1 cellular context compared by ENCODE assay signal in the genomic region with DNA sequence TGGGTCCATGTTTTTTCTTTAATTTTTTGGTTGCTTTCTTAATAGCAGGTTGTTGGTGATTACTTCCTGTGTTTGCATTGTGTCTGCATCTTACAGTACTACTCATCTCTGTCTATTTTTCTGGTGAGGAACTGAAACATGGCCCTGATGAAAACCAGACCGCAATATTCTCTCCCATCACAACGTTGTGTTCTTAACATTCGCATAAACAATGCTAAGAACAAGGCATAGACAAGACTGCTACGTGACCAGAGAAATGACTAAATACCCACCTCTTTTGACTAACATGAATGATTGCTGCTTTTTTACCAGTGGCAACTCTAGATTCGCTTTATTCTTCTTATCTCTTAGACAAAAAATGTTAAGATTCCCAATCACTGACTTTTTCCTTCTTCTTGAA.
TF ChIP-seq lines count a peak whose summit lies in the region.

No MANE protein-coding gene starts in this region.

TF ChIP-seq in GM12878, 131 proteins besides CTCF, POLR2A, EP300 and RAD21 (continued from another document and continues in another):
- TF ChIP-seq, protein P1, sequence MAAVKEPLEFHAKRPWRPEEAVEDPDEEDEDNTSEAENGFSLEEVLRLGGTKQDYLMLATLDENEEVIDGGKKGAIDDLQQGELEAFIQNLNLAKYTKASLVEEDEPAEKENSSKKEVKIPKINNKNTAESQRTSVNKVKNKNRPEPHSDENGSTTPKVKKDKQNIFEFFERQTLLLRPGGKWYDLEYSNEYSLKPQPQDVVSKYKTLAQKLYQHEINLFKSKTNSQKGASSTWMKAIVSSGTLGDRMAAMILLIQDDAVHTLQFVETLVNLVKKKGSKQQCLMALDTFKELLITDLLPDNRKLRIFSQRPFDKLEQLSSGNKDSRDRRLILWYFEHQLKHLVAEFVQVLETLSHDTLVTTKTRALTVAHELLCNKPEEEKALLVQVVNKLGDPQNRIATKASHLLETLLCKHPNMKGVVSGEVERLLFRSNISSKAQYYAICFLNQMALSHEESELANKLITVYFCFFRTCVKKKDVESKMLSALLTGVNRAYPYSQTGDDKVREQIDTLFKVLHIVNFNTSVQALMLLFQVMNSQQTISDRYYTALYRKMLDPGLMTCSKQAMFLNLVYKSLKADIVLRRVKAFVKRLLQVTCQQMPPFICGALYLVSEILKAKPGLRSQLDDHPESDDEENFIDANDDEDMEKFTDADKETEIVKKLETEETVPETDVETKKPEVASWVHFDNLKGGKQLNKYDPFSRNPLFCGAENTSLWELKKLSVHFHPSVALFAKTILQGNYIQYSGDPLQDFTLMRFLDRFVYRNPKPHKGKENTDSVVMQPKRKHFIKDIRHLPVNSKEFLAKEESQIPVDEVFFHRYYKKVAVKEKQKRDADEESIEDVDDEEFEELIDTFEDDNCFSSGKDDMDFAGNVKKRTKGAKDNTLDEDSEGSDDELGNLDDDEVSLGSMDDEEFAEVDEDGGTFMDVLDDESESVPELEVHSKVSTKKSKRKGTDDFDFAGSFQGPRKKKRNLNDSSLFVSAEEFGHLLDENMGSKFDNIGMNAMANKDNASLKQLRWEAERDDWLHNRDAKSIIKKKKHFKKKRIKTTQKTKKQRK (IDR thresholded peaks at IDR 0.05; ENCODE audit: low read depth, low read length) = no peak
- TF ChIP-seq, protein P2, sequence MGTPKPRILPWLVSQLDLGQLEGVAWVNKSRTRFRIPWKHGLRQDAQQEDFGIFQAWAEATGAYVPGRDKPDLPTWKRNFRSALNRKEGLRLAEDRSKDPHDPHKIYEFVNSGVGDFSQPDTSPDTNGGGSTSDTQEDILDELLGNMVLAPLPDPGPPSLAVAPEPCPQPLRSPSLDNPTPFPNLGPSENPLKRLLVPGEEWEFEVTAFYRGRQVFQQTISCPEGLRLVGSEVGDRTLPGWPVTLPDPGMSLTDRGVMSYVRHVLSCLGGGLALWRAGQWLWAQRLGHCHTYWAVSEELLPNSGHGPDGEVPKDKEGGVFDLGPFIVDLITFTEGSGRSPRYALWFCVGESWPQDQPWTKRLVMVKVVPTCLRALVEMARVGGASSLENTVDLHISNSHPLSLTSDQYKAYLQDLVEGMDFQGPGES (IDR thresholded peaks at IDR 0.05) = no peak
- TF ChIP-seq POU2F2 (IDR thresholded peaks at IDR 0.05; ENCODE audit: borderline replicate concordance, low read depth, low read length) (peak; percentile 81; the same call in 2 of the 3 replicates), TAF1 (IDR thresholded peaks at IDR 0.05; ENCODE audit: borderline replicate concordance, low read depth, low read length) (no peak), CHD2 (IDR thresholded peaks at IDR 0.05; ENCODE audit: borderline replicate concordance, low read depth, low read length) (peak; percentile 41; the same call in 1 of the 2 replicates), JUNB (IDR thresholded peaks at IDR 0.05) (peak; percentile 79), ZNF24 (IDR thresholded peaks at IDR 0.05) (no peak), HCFC1 (IDR thresholded peaks at IDR 0.05; ENCODE audit: low read length) (no peak), CREB1 (IDR thresholded peaks at IDR 0.05; ENCODE audit: low read depth) (peak; percentile 59), ZNF384 (IDR thresholded peaks at IDR 0.05; ENCODE audit: borderline replicate concordance, low read depth, low read length) (no peak), IKZF2 (IDR thresholded peaks at IDR 0.05) (peak; percentile 75 to 87; a peak in 3 of 4 replicates), IRF4 (IDR thresholded peaks at IDR 0.05; ENCODE audit: low read depth, low read length) (peak; percentile 95), BRCA1 (IDR thresholded peaks at IDR 0.05; ENCODE audit: low read depth, low read length) (no peak), BMI1 (IDR thresholded peaks at IDR 0.05; ENCODE audit: borderline replicate concordance) (peak; percentile 55; the same call in 1 of the 2 replicates), NFXL1 (IDR thresholded peaks at IDR 0.05; ENCODE audit: borderline replicate concordance) (no peak), KDM1A (IDR thresholded peaks at IDR 0.05; ENCODE audit: borderline replicate concordance) (no peak), YBX1 (IDR thresholded peaks at IDR 0.05) (no peak), SP1 (IDR thresholded peaks at IDR 0.05; ENCODE audit: low read depth, low read length) (no peak), NBN (IDR thresholded peaks at IDR 0.05) (0 out of 2 replicates have a peak, but pooled peaks have one; percentile 52), STAT3 (IDR thresholded peaks at IDR 0.05; ENCODE audit: low read depth, low read length) (peak; percentile 64; the same call in 1 of the 2 replicates), HDAC6 (IDR thresholded peaks at IDR 0.05; ENCODE audit: unreplicated experiment) (no peak), TBL1XR1 (IDR thresholded peaks at IDR 0.05; ENCODE audit: low read depth, low read length) (no peak), WRNIP1 (IDR thresholded peaks at IDR 0.05; ENCODE audit: borderline replicate concordance, low read depth, low read length) (no peak), HDGF (IDR thresholded peaks at IDR 0.05) (no peak), FOS (IDR thresholded peaks at IDR 0.05; ENCODE audit: borderline replicate concordance, extremely low read depth, insufficient read length) (no peak), FOXM1 (IDR thresholded peaks at IDR 0.05; ENCODE audit: low read depth, low read length) (no peak), EGR1 (IDR thresholded peaks at IDR 0.05; ENCODE audit: borderline replicate concordance in 1 of 2, low read depth in 2 of 2, low read length in 2 of 2) (no peak), BACH1 (IDR thresholded peaks at IDR 0.05; ENCODE audit: borderline replicate concordance) (peak; percentile 82; the same call in 1 of the 2 replicates), JUND (IDR thresholded peaks at IDR 0.05; ENCODE audit: low read depth, low read length) (no peak), MEF2B (IDR thresholded peaks at IDR 0.05; ENCODE audit: partially characterized antibody, poor library complexity, severe bottlenecking) (no peak), ZSCAN29 (IDR thresholded peaks at IDR 0.05) (no peak), ATF7 (IDR thresholded peaks at IDR 0.05; ENCODE audit: low read depth) (peak; percentile 73), ESRRA (IDR thresholded peaks at IDR 0.05; ENCODE audit: low read length) (no peak), ETV6 (conservative IDR thresholded peaks at IDR 0.05 in 1 of 2, IDR thresholded peaks at IDR 0.05 in 1 of 2; ENCODE audit: borderline replicate concordance in 1 of 2, low read depth in 1 of 2) (no peak), SRF (IDR thresholded peaks at IDR 0.05; ENCODE audit: low read depth in 2 of 2, low read length in 2 of 2) (no peak), TARDBP (IDR thresholded peaks at IDR 0.05; ENCODE audit: borderline replicate concordance) (no peak)
- TF ChIP-seq, protein P3, sequence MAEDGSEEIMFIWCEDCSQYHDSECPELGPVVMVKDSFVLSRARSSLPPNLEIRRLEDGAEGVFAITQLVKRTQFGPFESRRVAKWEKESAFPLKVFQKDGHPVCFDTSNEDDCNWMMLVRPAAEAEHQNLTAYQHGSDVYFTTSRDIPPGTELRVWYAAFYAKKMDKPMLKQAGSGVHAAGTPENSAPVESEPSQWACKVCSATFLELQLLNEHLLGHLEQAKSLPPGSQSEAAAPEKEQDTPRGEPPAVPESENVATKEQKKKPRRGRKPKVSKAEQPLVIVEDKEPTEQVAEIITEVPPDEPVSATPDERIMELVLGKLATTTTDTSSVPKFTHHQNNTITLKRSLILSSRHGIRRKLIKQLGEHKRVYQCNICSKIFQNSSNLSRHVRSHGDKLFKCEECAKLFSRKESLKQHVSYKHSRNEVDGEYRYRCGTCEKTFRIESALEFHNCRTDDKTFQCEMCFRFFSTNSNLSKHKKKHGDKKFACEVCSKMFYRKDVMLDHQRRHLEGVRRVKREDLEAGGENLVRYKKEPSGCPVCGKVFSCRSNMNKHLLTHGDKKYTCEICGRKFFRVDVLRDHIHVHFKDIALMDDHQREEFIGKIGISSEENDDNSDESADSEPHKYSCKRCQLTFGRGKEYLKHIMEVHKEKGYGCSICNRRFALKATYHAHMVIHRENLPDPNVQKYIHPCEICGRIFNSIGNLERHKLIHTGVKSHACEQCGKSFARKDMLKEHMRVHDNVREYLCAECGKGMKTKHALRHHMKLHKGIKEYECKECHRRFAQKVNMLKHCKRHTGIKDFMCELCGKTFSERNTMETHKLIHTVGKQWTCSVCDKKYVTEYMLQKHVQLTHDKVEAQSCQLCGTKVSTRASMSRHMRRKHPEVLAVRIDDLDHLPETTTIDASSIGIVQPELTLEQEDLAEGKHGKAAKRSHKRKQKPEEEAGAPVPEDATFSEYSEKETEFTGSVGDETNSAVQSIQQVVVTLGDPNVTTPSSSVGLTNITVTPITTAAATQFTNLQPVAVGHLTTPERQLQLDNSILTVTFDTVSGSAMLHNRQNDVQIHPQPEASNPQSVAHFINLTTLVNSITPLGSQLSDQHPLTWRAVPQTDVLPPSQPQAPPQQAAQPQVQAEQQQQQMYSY (CRISPR knock-in tag; IDR thresholded peaks at IDR 0.05) = no peak
- TF ChIP-seq, protein P4, sequence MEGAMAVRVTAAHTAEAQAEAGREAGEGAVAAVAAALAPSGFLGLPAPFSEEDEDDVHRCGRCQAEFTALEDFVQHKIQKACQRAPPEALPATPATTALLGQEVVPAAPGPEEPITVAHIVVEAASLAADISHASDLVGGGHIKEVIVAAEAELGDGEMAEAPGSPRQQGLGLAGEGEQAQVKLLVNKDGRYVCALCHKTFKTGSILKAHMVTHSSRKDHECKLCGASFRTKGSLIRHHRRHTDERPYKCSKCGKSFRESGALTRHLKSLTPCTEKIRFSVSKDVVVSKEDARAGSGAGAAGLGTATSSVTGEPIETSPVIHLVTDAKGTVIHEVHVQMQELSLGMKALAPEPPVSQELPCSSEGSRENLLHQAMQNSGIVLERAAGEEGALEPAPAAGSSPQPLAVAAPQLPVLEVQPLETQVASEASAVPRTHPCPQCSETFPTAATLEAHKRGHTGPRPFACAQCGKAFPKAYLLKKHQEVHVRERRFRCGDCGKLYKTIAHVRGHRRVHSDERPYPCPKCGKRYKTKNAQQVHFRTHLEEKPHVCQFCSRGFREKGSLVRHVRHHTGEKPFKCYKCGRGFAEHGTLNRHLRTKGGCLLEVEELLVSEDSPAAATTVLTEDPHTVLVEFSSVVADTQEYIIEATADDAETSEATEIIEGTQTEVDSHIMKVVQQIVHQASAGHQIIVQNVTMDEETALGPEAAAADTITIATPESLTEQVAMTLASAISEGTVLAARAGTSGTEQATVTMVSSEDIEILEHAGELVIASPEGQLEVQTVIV (IDR thresholded peaks at IDR 0.05; ENCODE audit: borderline replicate concordance, partially characterized antibody) = no peak
- TF ChIP-seq, protein P5, sequence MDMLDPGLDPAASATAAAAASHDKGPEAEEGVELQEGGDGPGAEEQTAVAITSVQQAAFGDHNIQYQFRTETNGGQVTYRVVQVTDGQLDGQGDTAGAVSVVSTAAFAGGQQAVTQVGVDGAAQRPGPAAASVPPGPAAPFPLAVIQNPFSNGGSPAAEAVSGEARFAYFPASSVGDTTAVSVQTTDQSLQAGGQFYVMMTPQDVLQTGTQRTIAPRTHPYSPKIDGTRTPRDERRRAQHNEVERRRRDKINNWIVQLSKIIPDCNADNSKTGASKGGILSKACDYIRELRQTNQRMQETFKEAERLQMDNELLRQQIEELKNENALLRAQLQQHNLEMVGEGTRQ (IDR thresholded peaks at IDR 0.05; ENCODE audit: borderline replicate concordance, low read depth, low read length) = no peak
- TF ChIP-seq, protein P6, sequence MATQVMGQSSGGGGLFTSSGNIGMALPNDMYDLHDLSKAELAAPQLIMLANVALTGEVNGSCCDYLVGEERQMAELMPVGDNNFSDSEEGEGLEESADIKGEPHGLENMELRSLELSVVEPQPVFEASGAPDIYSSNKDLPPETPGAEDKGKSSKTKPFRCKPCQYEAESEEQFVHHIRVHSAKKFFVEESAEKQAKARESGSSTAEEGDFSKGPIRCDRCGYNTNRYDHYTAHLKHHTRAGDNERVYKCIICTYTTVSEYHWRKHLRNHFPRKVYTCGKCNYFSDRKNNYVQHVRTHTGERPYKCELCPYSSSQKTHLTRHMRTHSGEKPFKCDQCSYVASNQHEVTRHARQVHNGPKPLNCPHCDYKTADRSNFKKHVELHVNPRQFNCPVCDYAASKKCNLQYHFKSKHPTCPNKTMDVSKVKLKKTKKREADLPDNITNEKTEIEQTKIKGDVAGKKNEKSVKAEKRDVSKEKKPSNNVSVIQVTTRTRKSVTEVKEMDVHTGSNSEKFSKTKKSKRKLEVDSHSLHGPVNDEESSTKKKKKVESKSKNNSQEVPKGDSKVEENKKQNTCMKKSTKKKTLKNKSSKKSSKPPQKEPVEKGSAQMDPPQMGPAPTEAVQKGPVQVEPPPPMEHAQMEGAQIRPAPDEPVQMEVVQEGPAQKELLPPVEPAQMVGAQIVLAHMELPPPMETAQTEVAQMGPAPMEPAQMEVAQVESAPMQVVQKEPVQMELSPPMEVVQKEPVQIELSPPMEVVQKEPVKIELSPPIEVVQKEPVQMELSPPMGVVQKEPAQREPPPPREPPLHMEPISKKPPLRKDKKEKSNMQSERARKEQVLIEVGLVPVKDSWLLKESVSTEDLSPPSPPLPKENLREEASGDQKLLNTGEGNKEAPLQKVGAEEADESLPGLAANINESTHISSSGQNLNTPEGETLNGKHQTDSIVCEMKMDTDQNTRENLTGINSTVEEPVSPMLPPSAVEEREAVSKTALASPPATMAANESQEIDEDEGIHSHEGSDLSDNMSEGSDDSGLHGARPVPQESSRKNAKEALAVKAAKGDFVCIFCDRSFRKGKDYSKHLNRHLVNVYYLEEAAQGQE (IDR thresholded peaks at IDR 0.05; ENCODE audit: low read depth, low read length) = no peak
- TF ChIP-seq, protein P7, sequence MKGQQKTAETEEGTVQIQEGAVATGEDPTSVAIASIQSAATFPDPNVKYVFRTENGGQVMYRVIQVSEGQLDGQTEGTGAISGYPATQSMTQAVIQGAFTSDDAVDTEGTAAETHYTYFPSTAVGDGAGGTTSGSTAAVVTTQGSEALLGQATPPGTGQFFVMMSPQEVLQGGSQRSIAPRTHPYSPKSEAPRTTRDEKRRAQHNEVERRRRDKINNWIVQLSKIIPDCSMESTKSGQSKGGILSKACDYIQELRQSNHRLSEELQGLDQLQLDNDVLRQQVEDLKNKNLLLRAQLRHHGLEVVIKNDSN (IDR thresholded peaks at IDR 0.05; ENCODE audit: borderline replicate concordance, extremely low read length, insufficient read depth, low read depth, low read length) = no peak
- TF ChIP-seq, protein P8, sequence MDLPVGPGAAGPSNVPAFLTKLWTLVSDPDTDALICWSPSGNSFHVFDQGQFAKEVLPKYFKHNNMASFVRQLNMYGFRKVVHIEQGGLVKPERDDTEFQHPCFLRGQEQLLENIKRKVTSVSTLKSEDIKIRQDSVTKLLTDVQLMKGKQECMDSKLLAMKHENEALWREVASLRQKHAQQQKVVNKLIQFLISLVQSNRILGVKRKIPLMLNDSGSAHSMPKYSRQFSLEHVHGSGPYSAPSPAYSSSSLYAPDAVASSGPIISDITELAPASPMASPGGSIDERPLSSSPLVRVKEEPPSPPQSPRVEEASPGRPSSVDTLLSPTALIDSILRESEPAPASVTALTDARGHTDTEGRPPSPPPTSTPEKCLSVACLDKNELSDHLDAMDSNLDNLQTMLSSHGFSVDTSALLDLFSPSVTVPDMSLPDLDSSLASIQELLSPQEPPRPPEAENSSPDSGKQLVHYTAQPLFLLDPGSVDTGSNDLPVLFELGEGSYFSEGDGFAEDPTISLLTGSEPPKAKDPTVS (IDR thresholded peaks at IDR 0.05; ENCODE audit: low read depth, low read length) = no peak
- TF ChIP-seq, protein P9, sequence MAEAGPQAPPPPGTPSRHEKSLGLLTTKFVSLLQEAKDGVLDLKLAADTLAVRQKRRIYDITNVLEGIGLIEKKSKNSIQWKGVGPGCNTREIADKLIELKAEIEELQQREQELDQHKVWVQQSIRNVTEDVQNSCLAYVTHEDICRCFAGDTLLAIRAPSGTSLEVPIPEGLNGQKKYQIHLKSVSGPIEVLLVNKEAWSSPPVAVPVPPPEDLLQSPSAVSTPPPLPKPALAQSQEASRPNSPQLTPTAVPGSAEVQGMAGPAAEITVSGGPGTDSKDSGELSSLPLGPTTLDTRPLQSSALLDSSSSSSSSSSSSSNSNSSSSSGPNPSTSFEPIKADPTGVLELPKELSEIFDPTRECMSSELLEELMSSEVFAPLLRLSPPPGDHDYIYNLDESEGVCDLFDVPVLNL (IDR thresholded peaks at IDR 0.05; ENCODE audit: low read depth, low read length) = no peak
